1 cellular context compared by ENCODE assay signal in genomic region chr20:48126227-48126740, GRCh38.
TF ChIP-seq lines count a peak whose summit lies in the region.

No MANE protein-coding gene starts in this region.

TF ChIP-seq in HepG2, 621 proteins besides CTCF, POLR2A, EP300 and RAD21 (continued from another document and continues in another):
- peak; percentile 41; the same call in 1 of the 2 replicates for TF ChIP-seq MEF2D (CRISPR knock-in tag; IDR thresholded peaks at IDR 0.05)
- no peak; the same call in 1 of the 2 replicates for TF ChIP-seq MTF2 (CRISPR knock-in tag; IDR thresholded peaks at IDR 0.05; ENCODE audit: borderline replicate concordance)
- no peak for TF ChIP-seq ZNF160 (CRISPR knock-in tag; IDR thresholded peaks at IDR 0.05)
- TF ChIP-seq, protein P1, sequence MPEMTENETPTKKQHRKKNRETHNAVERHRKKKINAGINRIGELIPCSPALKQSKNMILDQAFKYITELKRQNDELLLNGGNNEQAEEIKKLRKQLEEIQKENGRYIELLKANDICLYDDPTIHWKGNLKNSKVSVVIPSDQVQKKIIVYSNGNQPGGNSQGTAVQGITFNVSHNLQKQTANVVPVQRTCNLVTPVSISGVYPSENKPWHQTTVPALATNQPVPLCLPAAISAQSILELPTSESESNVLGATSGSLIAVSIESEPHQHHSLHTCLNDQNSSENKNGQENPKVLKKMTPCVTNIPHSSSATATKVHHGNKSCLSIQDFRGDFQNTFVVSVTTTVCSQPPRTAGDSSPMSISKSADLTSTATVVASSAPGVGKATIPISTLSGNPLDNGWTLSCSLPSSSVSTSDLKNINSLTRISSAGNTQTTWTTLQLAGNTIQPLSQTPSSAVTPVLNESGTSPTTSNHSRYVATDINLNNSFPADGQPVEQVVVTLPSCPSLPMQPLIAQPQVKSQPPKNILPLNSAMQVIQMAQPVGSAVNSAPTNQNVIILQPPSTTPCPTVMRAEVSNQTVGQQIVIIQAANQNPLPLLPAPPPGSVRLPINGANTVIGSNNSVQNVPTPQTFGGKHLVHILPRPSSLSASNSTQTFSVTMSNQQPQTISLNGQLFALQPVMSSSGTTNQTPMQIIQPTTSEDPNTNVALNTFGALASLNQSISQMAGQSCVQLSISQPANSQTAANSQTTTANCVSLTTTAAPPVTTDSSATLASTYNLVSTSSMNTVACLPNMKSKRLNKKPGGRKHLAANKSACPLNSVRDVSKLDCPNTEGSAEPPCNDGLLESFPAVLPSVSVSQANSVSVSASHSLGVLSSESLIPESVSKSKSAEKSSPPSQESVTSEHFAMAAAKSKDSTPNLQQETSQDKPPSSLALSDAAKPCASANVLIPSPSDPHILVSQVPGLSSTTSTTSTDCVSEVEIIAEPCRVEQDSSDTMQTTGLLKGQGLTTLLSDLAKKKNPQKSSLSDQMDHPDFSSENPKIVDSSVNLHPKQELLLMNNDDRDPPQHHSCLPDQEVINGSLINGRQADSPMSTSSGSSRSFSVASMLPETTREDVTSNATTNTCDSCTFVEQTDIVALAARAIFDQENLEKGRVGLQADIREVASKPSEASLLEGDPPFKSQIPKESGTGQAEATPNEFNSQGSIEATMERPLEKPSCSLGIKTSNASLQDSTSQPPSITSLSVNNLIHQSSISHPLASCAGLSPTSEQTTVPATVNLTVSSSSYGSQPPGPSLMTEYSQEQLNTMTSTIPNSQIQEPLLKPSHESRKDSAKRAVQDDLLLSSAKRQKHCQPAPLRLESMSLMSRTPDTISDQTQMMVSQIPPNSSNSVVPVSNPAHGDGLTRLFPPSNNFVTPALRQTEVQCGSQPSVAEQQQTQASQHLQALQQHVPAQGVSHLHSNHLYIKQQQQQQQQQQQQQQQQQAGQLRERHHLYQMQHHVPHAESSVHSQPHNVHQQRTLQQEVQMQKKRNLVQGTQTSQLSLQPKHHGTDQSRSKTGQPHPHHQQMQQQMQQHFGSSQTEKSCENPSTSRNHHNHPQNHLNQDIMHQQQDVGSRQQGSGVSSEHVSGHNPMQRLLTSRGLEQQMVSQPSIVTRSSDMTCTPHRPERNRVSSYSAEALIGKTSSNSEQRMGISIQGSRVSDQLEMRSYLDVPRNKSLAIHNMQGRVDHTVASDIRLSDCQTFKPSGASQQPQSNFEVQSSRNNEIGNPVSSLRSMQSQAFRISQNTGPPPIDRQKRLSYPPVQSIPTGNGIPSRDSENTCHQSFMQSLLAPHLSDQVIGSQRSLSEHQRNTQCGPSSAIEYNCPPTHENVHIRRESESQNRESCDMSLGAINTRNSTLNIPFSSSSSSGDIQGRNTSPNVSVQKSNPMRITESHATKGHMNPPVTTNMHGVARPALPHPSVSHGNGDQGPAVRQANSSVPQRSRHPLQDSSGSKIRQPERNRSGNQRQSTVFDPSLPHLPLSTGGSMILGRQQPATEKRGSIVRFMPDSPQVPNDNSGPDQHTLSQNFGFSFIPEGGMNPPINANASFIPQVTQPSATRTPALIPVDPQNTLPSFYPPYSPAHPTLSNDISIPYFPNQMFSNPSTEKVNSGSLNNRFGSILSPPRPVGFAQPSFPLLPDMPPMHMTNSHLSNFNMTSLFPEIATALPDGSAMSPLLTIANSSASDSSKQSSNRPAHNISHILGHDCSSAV (CRISPR knock-in tag; IDR thresholded peaks at IDR 0.05; ENCODE audit: borderline replicate concordance): no peak
- peak; percentile 35 for TF ChIP-seq ZNF883 (CRISPR knock-in tag; IDR thresholded peaks at IDR 0.05; ENCODE audit: not compliant biosample characterization)
- peak; percentile 47 for TF ChIP-seq FOXA3 (CRISPR knock-in tag; IDR thresholded peaks at IDR 0.05)
- peak; percentile 63 for TF ChIP-seq CREB1 (IDR thresholded peaks at IDR 0.05)
- TF ChIP-seq CREB1 (CRISPR knock-in tag; IDR thresholded peaks at IDR 0.05): no peak; the same call in 1 of the 2 replicates
- TF ChIP-seq, protein P2, sequence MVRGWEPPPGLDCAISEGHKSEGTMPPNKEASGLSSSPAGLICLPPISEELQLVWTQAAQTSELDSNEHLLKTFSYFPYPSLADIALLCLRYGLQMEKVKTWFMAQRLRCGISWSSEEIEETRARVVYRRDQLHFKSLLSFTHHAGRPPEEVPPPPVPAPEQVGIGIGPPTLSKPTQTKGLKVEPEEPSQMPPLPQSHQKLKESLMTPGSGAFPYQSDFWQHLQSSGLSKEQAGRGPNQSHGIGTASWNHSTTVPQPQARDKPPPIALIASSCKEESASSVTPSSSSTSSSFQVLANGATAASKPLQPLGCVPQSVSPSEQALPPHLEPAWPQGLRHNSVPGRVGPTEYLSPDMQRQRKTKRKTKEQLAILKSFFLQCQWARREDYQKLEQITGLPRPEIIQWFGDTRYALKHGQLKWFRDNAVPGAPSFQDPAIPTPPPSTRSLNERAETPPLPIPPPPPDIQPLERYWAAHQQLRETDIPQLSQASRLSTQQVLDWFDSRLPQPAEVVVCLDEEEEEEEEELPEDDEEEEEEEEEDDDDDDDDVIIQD (CRISPR knock-in tag; IDR thresholded peaks at IDR 0.05; ENCODE audit: low read depth): no peak
- TF ChIP-seq, protein P3, sequence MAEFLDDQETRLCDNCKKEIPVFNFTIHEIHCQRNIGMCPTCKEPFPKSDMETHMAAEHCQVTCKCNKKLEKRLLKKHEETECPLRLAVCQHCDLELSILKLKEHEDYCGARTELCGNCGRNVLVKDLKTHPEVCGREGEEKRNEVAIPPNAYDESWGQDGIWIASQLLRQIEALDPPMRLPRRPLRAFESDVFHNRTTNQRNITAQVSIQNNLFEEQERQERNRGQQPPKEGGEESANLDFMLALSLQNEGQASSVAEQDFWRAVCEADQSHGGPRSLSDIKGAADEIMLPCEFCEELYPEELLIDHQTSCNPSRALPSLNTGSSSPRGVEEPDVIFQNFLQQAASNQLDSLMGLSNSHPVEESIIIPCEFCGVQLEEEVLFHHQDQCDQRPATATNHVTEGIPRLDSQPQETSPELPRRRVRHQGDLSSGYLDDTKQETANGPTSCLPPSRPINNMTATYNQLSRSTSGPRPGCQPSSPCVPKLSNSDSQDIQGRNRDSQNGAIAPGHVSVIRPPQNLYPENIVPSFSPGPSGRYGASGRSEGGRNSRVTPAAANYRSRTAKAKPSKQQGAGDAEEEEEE (CRISPR knock-in tag; IDR thresholded peaks at IDR 0.05; ENCODE audit: borderline replicate concordance): no peak
- TF ChIP-seq ZNF367 (CRISPR knock-in tag; IDR thresholded peaks at IDR 0.05; ENCODE audit: borderline replicate concordance): no peak
- no peak for TF ChIP-seq ZNF674 (CRISPR knock-in tag; IDR thresholded peaks at IDR 0.05; ENCODE audit: low read depth)
- TF ChIP-seq THAP11 (CRISPR knock-in tag; IDR thresholded peaks at IDR 0.05): no peak
- no peak; the same call in 1 of the 2 replicates for TF ChIP-seq KAT7 (CRISPR knock-in tag; IDR thresholded peaks at IDR 0.05; ENCODE audit: borderline replicate concordance)
- TF ChIP-seq TBX2 (CRISPR knock-in tag; IDR thresholded peaks at IDR 0.05; ENCODE audit: borderline replicate concordance): peak; percentile 32; the same call in 1 of the 2 replicates
- no peak for TF ChIP-seq EEA1 (CRISPR knock-in tag; IDR thresholded peaks at IDR 0.05; ENCODE audit: borderline replicate concordance)
- 0 out of 2 replicates have a peak, but pooled peaks have one; percentile 19 for TF ChIP-seq TGIF2 (CRISPR knock-in tag; IDR thresholded peaks at IDR 0.05)
- no peak for TF ChIP-seq REL (CRISPR knock-in tag; conservative IDR thresholded peaks at IDR 0.05)
- no peak; the same call in 1 of the 2 replicates for TF ChIP-seq ATF3 (CRISPR knock-in tag; IDR thresholded peaks at IDR 0.05)
- TF ChIP-seq RNF2 (conservative IDR thresholded peaks at IDR 0.05; ENCODE audit: low read depth): no peak
- TF ChIP-seq ZNF484 (CRISPR knock-in tag; IDR thresholded peaks at IDR 0.05; ENCODE audit: borderline replicate concordance, low read depth): no peak
- no peak for TF ChIP-seq ZNF766 (CRISPR knock-in tag; IDR thresholded peaks at IDR 0.05; ENCODE audit: borderline replicate concordance)
- TF ChIP-seq ZSCAN21 (CRISPR knock-in tag; IDR thresholded peaks at IDR 0.05; ENCODE audit: borderline replicate concordance): no peak
- TF ChIP-seq PITX1 (CRISPR knock-in tag; IDR thresholded peaks at IDR 0.05): peak; percentile 73
- peak; percentile 54 for TF ChIP-seq SAP130 (CRISPR knock-in tag; IDR thresholded peaks at IDR 0.05; ENCODE audit: low read depth)
- no peak for TF ChIP-seq RARG (CRISPR knock-in tag; IDR thresholded peaks at IDR 0.05; ENCODE audit: low read depth)
- no peak for TF ChIP-seq TIGD3 (CRISPR knock-in tag; IDR thresholded peaks at IDR 0.05; ENCODE audit: borderline replicate concordance)
- TF ChIP-seq, protein P4, sequence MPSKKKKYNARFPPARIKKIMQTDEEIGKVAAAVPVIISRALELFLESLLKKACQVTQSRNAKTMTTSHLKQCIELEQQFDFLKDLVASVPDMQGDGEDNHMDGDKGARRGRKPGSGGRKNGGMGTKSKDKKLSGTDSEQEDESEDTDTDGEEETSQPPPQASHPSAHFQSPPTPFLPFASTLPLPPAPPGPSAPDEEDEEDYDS (CRISPR knock-in tag; IDR thresholded peaks at IDR 0.05): no peak
- TF ChIP-seq NR2F1 (CRISPR knock-in tag; IDR thresholded peaks at IDR 0.05): peak; percentile 74 to 77; a peak in 3 of 4 replicates
- no peak for TF ChIP-seq NKX3-1 (CRISPR knock-in tag; IDR thresholded peaks at IDR 0.05)
- no peak for TF ChIP-seq ARNT (IDR thresholded peaks at IDR 0.05)
- TF ChIP-seq ZFP62 (CRISPR knock-in tag; IDR thresholded peaks at IDR 0.05): no peak
- 0 out of 2 replicates have a peak, but pooled peaks have one; percentile 69 for TF ChIP-seq ZSCAN22 (CRISPR knock-in tag; IDR thresholded peaks at IDR 0.05)
- TF ChIP-seq ZNF101 (CRISPR knock-in tag; IDR thresholded peaks at IDR 0.05; ENCODE audit: borderline replicate concordance, low read depth): no peak
- no peak for TF ChIP-seq ZNF75D (CRISPR knock-in tag; IDR thresholded peaks at IDR 0.05; ENCODE audit: borderline replicate concordance)
- peak; percentile 91 for TF ChIP-seq HINFP (CRISPR knock-in tag; IDR thresholded peaks at IDR 0.05; ENCODE audit: low read depth)
- TF ChIP-seq ZNF230 (CRISPR knock-in tag; IDR thresholded peaks at IDR 0.05): 0 out of 2 replicates have a peak, but pooled peaks have one; percentile 48
- TF ChIP-seq CC2D1A (CRISPR knock-in tag; IDR thresholded peaks at IDR 0.05): no peak
- TF ChIP-seq ZFAT (CRISPR knock-in tag; conservative IDR thresholded peaks at IDR 0.05): no peak
- no peak for TF ChIP-seq ZNF672 (CRISPR knock-in tag; IDR thresholded peaks at IDR 0.05)
- TF ChIP-seq, protein P5, sequence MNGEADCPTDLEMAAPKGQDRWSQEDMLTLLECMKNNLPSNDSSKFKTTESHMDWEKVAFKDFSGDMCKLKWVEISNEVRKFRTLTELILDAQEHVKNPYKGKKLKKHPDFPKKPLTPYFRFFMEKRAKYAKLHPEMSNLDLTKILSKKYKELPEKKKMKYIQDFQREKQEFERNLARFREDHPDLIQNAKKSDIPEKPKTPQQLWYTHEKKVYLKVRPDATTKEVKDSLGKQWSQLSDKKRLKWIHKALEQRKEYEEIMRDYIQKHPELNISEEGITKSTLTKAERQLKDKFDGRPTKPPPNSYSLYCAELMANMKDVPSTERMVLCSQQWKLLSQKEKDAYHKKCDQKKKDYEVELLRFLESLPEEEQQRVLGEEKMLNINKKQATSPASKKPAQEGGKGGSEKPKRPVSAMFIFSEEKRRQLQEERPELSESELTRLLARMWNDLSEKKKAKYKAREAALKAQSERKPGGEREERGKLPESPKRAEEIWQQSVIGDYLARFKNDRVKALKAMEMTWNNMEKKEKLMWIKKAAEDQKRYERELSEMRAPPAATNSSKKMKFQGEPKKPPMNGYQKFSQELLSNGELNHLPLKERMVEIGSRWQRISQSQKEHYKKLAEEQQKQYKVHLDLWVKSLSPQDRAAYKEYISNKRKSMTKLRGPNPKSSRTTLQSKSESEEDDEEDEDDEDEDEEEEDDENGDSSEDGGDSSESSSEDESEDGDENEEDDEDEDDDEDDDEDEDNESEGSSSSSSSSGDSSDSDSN (CRISPR knock-in tag; IDR thresholded peaks at IDR 0.05): no peak
- TF ChIP-seq ZFYVE20 (CRISPR knock-in tag; IDR thresholded peaks at IDR 0.05; ENCODE audit: borderline replicate concordance, low read depth): no peak
- TF ChIP-seq NCOR1 (IDR thresholded peaks at IDR 0.05; ENCODE audit: borderline replicate concordance, low read length): no peak
- TF ChIP-seq ZC3H4 (CRISPR knock-in tag; IDR thresholded peaks at IDR 0.05; ENCODE audit: borderline replicate concordance): no peak
- TF ChIP-seq RCOR2 (CRISPR knock-in tag; IDR thresholded peaks at IDR 0.05): no peak
- TF ChIP-seq NFIB (CRISPR knock-in tag; IDR thresholded peaks at IDR 0.05; ENCODE audit: borderline replicate concordance): no peak
- TF ChIP-seq, protein P6, sequence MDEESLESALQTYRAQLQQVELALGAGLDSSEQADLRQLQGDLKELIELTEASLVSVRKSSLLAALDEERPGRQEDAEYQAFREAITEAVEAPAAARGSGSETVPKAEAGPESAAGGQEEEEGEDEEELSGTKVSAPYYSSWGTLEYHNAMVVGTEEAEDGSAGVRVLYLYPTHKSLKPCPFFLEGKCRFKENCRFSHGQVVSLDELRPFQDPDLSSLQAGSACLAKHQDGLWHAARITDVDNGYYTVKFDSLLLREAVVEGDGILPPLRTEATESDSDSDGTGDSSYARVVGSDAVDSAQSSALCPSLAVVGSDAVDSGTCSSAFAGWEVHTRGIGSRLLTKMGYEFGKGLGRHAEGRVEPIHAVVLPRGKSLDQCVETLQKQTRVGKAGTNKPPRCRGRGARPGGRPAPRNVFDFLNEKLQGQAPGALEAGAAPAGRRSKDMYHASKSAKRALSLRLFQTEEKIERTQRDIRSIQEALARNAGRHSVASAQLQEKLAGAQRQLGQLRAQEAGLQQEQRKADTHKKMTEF (CRISPR knock-in tag; IDR thresholded peaks at IDR 0.05): no peak
- no peak; the same call in 1 of the 2 replicates for TF ChIP-seq ZNF12 (CRISPR knock-in tag; IDR thresholded peaks at IDR 0.05)
- no peak for TF ChIP-seq SP140L (CRISPR knock-in tag; IDR thresholded peaks at IDR 0.05; ENCODE audit: borderline replicate concordance)
